ENCODE assay signal across 6 cellular contexts in the genomic region with DNA sequence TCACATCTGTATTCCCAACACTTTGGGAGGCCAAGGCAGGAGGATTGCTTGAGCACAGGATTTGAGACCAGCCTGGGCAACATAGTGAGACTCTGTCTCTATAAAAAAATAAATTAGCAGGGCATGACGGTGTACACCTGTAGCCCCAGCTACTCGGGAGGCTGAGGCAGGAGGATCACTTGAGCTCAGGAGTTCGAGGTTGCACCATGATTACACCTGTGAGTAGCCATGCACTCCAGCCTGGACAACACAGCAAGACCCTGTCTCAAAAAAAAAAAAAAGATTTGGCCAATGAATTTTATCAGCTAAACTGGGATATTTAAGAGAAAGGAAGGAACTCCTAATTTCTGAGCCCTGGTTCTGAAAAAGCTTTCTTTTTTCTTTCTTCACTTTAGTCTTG.
A peak's percentile ranks its signal among the peaks of the same experiment; 100 is the strongest.
DNase-seq lines count a peak whose midpoint lies in the region; ATAC-seq and TF ChIP-seq lines count a peak whose summit lies in the region.
"Not testable (repeated sequence)": the region's sequence is repeated elsewhere in the genome, so short reads cannot be mapped to it uniquely, and the experiment has no call there.

No MANE protein-coding gene starts in this region.

- not testable (repeated sequence) for ATAC-seq in activated B cell treated with CpG ODN at 0.5 μM for 24 hours (ENCODE audit: low read depth); naive B cell (ENCODE audit: low read depth in 2 of 2)

- peaks cover 68 to 91% (median 74%) of the 10 kb centered on the region in 10 experiments for H3K4me1 ChIP-seq in BLaER1 treated with 17β-estradiol and CSF1 and Interleukin-3, amounts not matched to agents 10 nM and 100 nM
- H3K4me1 ChIP-seq in HEK293 (ENCODE audit: control insufficient read depth, insufficient read depth, low read length) = not testable (repeated sequence)
- peaks cover 75% of the 10 kb centered on the region for H3K4me1 ChIP-seq in Karpas-422 (ENCODE audit: low read length)
- H3K4me1 ChIP-seq in OCI-LY7 (ENCODE audit: insufficient read depth, low read length, poor library complexity, severe bottlenecking) = peaks cover 75% of the 10 kb centered on the region

- not testable (repeated sequence) for BruUV-seq in OCI-LY7 (replicated peaks; lab: Mats Ljungman, UMichigan)

- H3K4me3 Mint-ChIP-seq in activated B cell treated with CpG ODN at 0.5 μM for 24 hours = not testable (repeated sequence)
- peak overlapping the region in 7 of 8 donors; percentile 63 to 89 (median 83) for H3K4me3 Mint-ChIP-seq in naive B cell

- peak overlapping the region; percentile 86 for H3K27ac Mint-ChIP-seq in activated B cell treated with CpG ODN at 0.5 μM for 24 hours
- peak overlapping the region in 5 of 6 donors; percentile 82 to 95 (median 89) for H3K27ac Mint-ChIP-seq in naive B cell

- H3K9ac ChIP-seq in BLaER1 treated with 17β-estradiol and CSF1 and Interleukin-3, amounts not matched to agents 10 nM and 100 nM = not testable (repeated sequence)
- H3K9ac ChIP-seq in Karpas-422 (ENCODE audit: low read length) = peak overlapping the region; percentile 99

- H3K27me3 Mint-ChIP-seq in activated B cell treated with CpG ODN at 0.5 μM for 24 hours, naive B cell: not testable (repeated sequence)

- intact Hi-C loops in OCI-LY7 (cut with micrococcal nuclease; ENCODE audit: unreplicated experiment); activated B cell treated with CpG ODN at 0.5 μM for 24 hours (cut with micrococcal nuclease): not testable (repeated sequence)

- DNase-seq in Karpas-422 = peak; percentile 59
- not testable (repeated sequence) for DNase-seq in OCI-LY7 (ENCODE audit: low spot score); activated B cell treated with CpG ODN at 0.5 μM for 24 hours; naive B cell

- peaks cover 81% of the 10 kb centered on the region for H3K79me2 ChIP-seq in Karpas-422 (ENCODE audit: low read length)
- H3K79me2 ChIP-seq in OCI-LY7 (ENCODE audit: insufficient read depth, low read depth, low read length) = not testable (repeated sequence)

- TF ChIP-seq CTCF in HEK293 (tag by site-specific recombination; IDR thresholded peaks at IDR 0.05); OCI-LY7 (conservative IDR thresholded peaks at IDR 0.05; ENCODE audit: low read length); activated B cell treated with CpG ODN at 0.5 μM for 24 hours (IDR thresholded peaks at IDR 0.05): not testable (repeated sequence)

- H3K9me3 ChIP-seq in BLaER1 treated with 17β-estradiol and CSF1 and Interleukin-3, amounts not matched to agents 10 nM and 100 nM (replicated peaks in 1 of 11); HEK293 (ENCODE audit: control insufficient read depth, insufficient read depth, low read depth, low read length); Karpas-422 (ENCODE audit: low read length); OCI-LY7 (ENCODE audit: low read length): not testable (repeated sequence)

- not testable (repeated sequence) for H3K36me3 Mint-ChIP-seq in activated B cell treated with CpG ODN at 0.5 μM for 24 hours (ENCODE audit: low read depth); naive B cell

- not testable (repeated sequence) for H2AFZ ChIP-seq in Karpas-422 (ENCODE audit: low read length); OCI-LY7 (ENCODE audit: low read length)

- POLR2A ChIA-PET in HEK293 (lab: Yijun Ruan, JAX) = not testable (repeated sequence)
- POLR2A ChIA-PET in OCI-LY7 (lab: Charles Lee) (interaction anchor here (0.7 to 5.8 kb wide), 6 partner anchors 12 to 61 kb away, joined by 3 to 105 read pairs (median 4); no protein-coding TSS in a partner anchor), activated B cell treated with CpG ODN at 0.5 μM for 24 hours (lab: Charles Lee) (interaction anchor here (0.6 to 2.3 kb wide), 6 partner anchors 20 to 253 kb away, joined by 3 to 9 read pairs (median 4); a partner anchor contains a TSS)

- H3K9me2 ChIP-seq in Karpas-422 (replicated peaks; ENCODE audit: insufficient read depth, low read length); OCI-LY7 (ENCODE audit: insufficient read depth, low read length): not testable (repeated sequence)

- not testable (repeated sequence) for H3K4me3 ChIP-seq in BLaER1 treated with 17β-estradiol and CSF1 and Interleukin-3, amounts not matched to agents 10 nM and 100 nM; HEK293 (ENCODE audit: low read depth, low read length); OCI-LY7 (ENCODE audit: low read depth, low read length, poor library complexity, severe bottlenecking)
- H3K4me3 ChIP-seq in Karpas-422 (ENCODE audit: low read length) = peak overlapping the region; percentile 45; the same call in 1 of the 2 replicates

- H3K4me2 ChIP-seq in BLaER1 treated with 17β-estradiol and CSF1 and Interleukin-3, amounts not matched to agents 10 nM and 100 nM = peak overlapping the region in 6 of 11 experiments; percentile 79 to 89 (median 84); a peak in 5 of 22 replicates
- peak overlapping the region; percentile 97 for H3K4me2 ChIP-seq in Karpas-422 (ENCODE audit: low read depth, low read length, poor library complexity, severe bottlenecking)
- peak overlapping the region; percentile 61 for H3K4me2 ChIP-seq in OCI-LY7 (ENCODE audit: low read length)

- H3K27me3 ChIP-seq in BLaER1 treated with 17β-estradiol and CSF1 and Interleukin-3, amounts not matched to agents 10 nM and 100 nM; Karpas-422 (ENCODE audit: low read length): not testable (repeated sequence)

- H3K36me3 ChIP-seq in BLaER1 treated with 17β-estradiol and CSF1 and Interleukin-3, amounts not matched to agents 10 nM and 100 nM; HEK293 (ENCODE audit: control insufficient read depth in 2 of 2, insufficient read depth in 1 of 2, low read length in 2 of 2); OCI-LY7 (ENCODE audit: insufficient read depth, low read length): not testable (repeated sequence)
- peaks cover 24% of the 10 kb centered on the region; the same call in 1 of the 2 replicates for H3K36me3 ChIP-seq in Karpas-422 (ENCODE audit: insufficient read depth, low read length)

- not testable (repeated sequence) for H3K27ac ChIP-seq in BLaER1 treated with 17β-estradiol and CSF1 and Interleukin-3, amounts not matched to agents 10 nM and 100 nM; HEK293 (ENCODE audit: extremely low read depth, low read depth, low read length); OCI-LY7 (ENCODE audit: low read depth, low read length, poor library complexity, severe bottlenecking)
- peak overlapping the region; percentile 100 for H3K27ac ChIP-seq in Karpas-422 (ENCODE audit: low read length)

- not testable (repeated sequence) for H4K20me1 ChIP-seq in BLaER1 treated with 17β-estradiol and CSF1 and Interleukin-3, amounts not matched to agents 10 nM and 100 nM; OCI-LY7 (ENCODE audit: insufficient read depth, low read length)
- H4K20me1 ChIP-seq in Karpas-422 (ENCODE audit: insufficient read depth, low read depth, low read length) = peaks cover 20% of the 10 kb centered on the region

- CTCF ChIA-PET in HEK293 (lab: Yijun Ruan, JAX) = not testable (repeated sequence)
- CTCF ChIA-PET in OCI-LY7 (lab: Charles Lee; ENCODE audit: unreplicated experiment) (interaction anchor here (0.6 to 1.9 kb wide), 2 partner anchors 196 to 475 kb away, joined by 3 to 5 read pairs; no protein-coding TSS in a partner anchor), activated B cell treated with CpG ODN at 0.5 μM for 24 hours (lab: Charles Lee) (interaction anchor here (2.2 to 6.4 kb wide), 2 partner anchors 14 to 196 kb away, joined by 9 to 29 read pairs; no protein-coding TSS in a partner anchor)

- H3K4me1 Mint-ChIP-seq in activated B cell treated with CpG ODN at 0.5 μM for 24 hours (peaks cover 85% of the 10 kb centered on the region), naive B cell (peaks cover 53 to 95% (median 86%) of the 10 kb centered on the region in 3 donors)

- not testable (repeated sequence) for H3K9me3 Mint-ChIP-seq in activated B cell treated with CpG ODN at 0.5 μM for 24 hours, naive B cell

TF ChIP-seq in HEK293, 187 proteins besides CTCF, POLR2A, EP300 and RAD21:
- peak; percentile 91 for TF ChIP-seq ZNF121 (tag by site-specific recombination; IDR thresholded peaks at IDR 0.05)
